24 cellular contexts compared by ENCODE assay signal in the genomic region with DNA sequence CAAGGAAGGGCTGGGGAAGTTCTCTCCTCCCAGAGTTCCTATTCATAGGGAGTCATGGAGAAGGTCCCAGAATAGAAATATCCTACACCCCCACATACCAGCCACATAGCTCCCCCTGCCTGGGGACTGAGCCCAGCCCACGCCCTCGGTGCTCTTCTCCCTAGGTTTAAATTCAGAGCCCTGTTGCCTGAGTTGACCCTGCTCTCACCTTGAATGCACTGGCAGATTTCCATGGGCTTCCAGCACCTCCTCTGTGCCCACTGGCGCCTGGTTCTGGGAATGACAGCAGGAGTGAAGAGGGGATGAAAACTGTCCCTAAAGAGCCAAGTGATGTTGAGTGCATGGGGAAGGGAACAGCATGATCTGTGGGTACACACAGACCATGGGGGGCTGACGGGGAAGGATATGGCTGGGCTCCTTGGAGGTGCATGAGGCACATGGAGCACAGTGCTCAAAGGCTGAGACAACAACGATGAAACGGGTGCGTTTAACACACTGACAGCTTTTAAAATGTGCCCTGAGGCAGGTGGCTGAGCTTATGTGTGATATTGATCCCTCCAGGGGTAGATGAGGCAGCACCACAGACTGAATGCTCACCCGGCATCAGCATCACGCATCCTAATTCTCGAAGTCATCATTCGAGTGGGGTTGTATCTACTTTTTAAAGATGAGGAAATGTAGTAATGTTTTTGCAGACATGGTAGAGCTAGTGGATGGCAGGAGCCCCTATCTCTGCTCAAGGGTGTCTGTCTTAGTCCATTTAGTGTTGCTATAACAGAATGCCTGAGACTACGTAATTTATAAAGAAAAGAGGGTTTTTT. TPM values are rescaled to one million over a fixed set of nuclear protein-coding genes. Genes with fewer than 3 reads are reported as not detected.
DNase-seq lines count a peak whose midpoint lies in the region; ATAC-seq, FAIRE-seq and TF ChIP-seq lines count a peak whose summit lies in the region.
"Had no signal": no experiment of that assay in that cellular context is flagged by ENCODE, and none has a peak within 500 bp of the region (broad histone marks: within the 10 kb centered on the region; RNA-seq: fewer than 3 reads in every experiment).

No MANE protein-coding gene starts in this region.

- H2BK120ac ChIP-seq in neuronal stem cell (ENCODE audit: low read depth, low read length) = no peak overlapping the region

- TF ChIP-seq EP300 in A549 (IDR thresholded peaks at IDR 0.05) = no peak

- no peaks in the 10 kb centered on the region for H3K79me1 ChIP-seq in neuronal stem cell (ENCODE audit: low read depth, low read length)

- TF ChIP-seq CTCF in A549 (IDR thresholded peaks at IDR 0.05) (no peak), GM10248 (IDR thresholded peaks at IDR 0.05; ENCODE audit: control extremely low read depth, extremely low read depth, low read depth, missing control alignments) (no peak), endodermal cell (conservative IDR thresholded peaks at IDR 0.05) (no peak)

- no peak overlapping the region for H2BK12ac ChIP-seq in neuronal stem cell (ENCODE audit: low read length)

- ATAC-seq in A549 (peak in 1 of 2 experiments; percentile 1; a peak in 1 of 6 replicates), GM19455 (IDR thresholded peaks at IDR 0.05; ENCODE audit: unreplicated experiment) (no peak), GM21737 (IDR thresholded peaks at IDR 0.05; ENCODE audit: unreplicated experiment) (no peak), HG03469 (IDR thresholded peaks at IDR 0.05; ENCODE audit: unreplicated experiment) (no peak)
- ATAC-seq: activated CD4-positive, alpha-beta T cell treated with anti-CD3 and anti-CD28 coated beads for 36 hours; effector memory CD8-positive, alpha-beta T cell; left lung had no signal

- no peaks in the 10 kb centered on the region for H3K36me3 Mint-ChIP-seq in endodermal cell (ENCODE audit: low read depth)

- H2BK15ac ChIP-seq in neuronal stem cell (ENCODE audit: low read length) = no peak overlapping the region

- peaks cover 18% of the 10 kb centered on the region; the same call in 2 of the 3 replicates for H3K9me3 ChIP-seq in A549
- H3K9me3 ChIP-seq in endodermal cell (ENCODE audit: control insufficient read depth, low read length) = no peaks in the 10 kb centered on the region
- peaks cover 2 to 5% of the 10 kb centered on the region in 2 donors for H3K9me3 ChIP-seq in neuronal stem cell (replicated peaks in 1 of 2; ENCODE audit: control insufficient read depth in 2 of 2, insufficient read depth in 1 of 2, low read depth in 1 of 2, low read length in 2 of 2)
- H3K9me3 ChIP-seq: HAP-1, left lung had no signal

- H3K23ac ChIP-seq in neuronal stem cell (ENCODE audit: low read depth, low read length, poor library complexity) = no peak overlapping the region

- H3K36me3 ChIP-seq in endodermal cell (ENCODE audit: control insufficient read depth, insufficient read depth, low read length) (no peaks in the 10 kb centered on the region), neuronal stem cell (replicated peaks in 1 of 2; ENCODE audit: control insufficient read depth in 2 of 2, insufficient read depth in 2 of 2, low read length in 2 of 2) (no peaks in the 10 kb centered on the region)
- H3K36me3 ChIP-seq: HAP-1, left lung had no signal

- H3K27me3 Mint-ChIP-seq in endodermal cell (ENCODE audit: insufficient read depth) = peaks cover 2% of the 10 kb centered on the region
- H3K27me3 Mint-ChIP-seq: activated CD4-positive, alpha-beta T cell treated with anti-CD3 and anti-CD28 coated beads for 36 hours; activated naive CD8-positive, alpha-beta T cell treated with anti-CD3 and anti-CD28 coated beads for 36 hours had no signal

- H3K4me3 ChIP-seq in A549 = no peak overlapping the region
- no peak overlapping the region for H3K4me3 ChIP-seq in endodermal cell (ENCODE audit: low read length)
- peak overlapping the region in 1 of 2 donors; percentile 3 for H3K4me3 ChIP-seq in neuronal stem cell (ENCODE audit: low read length in 2 of 2)
- H3K4me3 ChIP-seq: HAP-1, left lung, skin epidermis had no signal

- no peak for TF ChIP-seq RAD21 in A549 (conservative IDR thresholded peaks at IDR 0.05 in 1 of 2, IDR thresholded peaks at IDR 0.05 in 1 of 2)

- H4K8ac ChIP-seq in neuronal stem cell (ENCODE audit: low read depth, low read length) = no peak overlapping the region

- H3K4me1 ChIP-seq in A549 (peaks cover 61% of the 10 kb centered on the region), endodermal cell (ENCODE audit: control insufficient read depth, insufficient read depth, low read length) (peaks cover 9% of the 10 kb centered on the region), neuronal stem cell (ENCODE audit: control insufficient read depth in 2 of 2, insufficient read depth in 1 of 2, low read depth in 1 of 2, low read length in 2 of 2) (peaks cover 8% of the 10 kb centered on the region in 2 donors)
- H3K4me1 ChIP-seq: HAP-1 had no signal

- no peak overlapping the region for H2BK5ac ChIP-seq in neuronal stem cell (ENCODE audit: low read length)

- H3K4me2 ChIP-seq in A549 = peak overlapping the region; percentile 44
- no peak overlapping the region for H3K4me2 ChIP-seq in neuronal stem cell (ENCODE audit: insufficient read depth, low read length, poor library complexity, severe bottlenecking)

- 92% methylated on average over 12 of the region's 12 CpGs for WGBS in A549 (ENCODE audit: missing lambda C conversion rate)
- 92 to 94% methylated on average over 12 of the region's 12 CpGs for WGBS in endodermal cell (ENCODE audit: insufficient coverage in 1 of 2, insufficient read length in 1 of 2), 2 experiments
- no CpG with 5 or more reads among the region's 12 CpGs for WGBS in neuronal stem cell (ENCODE audit: extremely low coverage in 2 of 2, insufficient read length in 2 of 2, insufficient replicate concordance in 1 of 2), 2 donors

- peaks cover 16% of the 10 kb centered on the region for H3K4me1 Mint-ChIP-seq in endodermal cell
- H3K4me1 Mint-ChIP-seq: naive B cell had no signal

- no peak overlapping the region for H3K4ac ChIP-seq in neuronal stem cell (ENCODE audit: low read length)

- no peak overlapping the region for H3K27ac Mint-ChIP-seq in endodermal cell
- H3K27ac Mint-ChIP-seq: activated CD4-positive, alpha-beta T cell treated with anti-CD3 and anti-CD28 coated beads for 36 hours; activated naive CD8-positive, alpha-beta T cell treated with anti-CD3 and anti-CD28 coated beads for 36 hours; effector memory CD8-positive, alpha-beta T cell had no signal

- POLR2A ChIA-PET in A549 (lab: Yijun Ruan, JAX) = no interaction called here
- POLR2A ChIA-PET in GM10248 (lab: Yijun Ruan, JAX) = no interaction called here

- DNase-seq in A549 (ENCODE audit: low read depth in 1 of 2, low spot score in 1 of 2) (peak in 1 of 2 experiments; percentile 41), GM10248 (ENCODE audit: extremely low spot score) (peak; percentile 3), endodermal cell (peak; percentile 15), neuronal stem cell (ENCODE audit: low spot score) (no peak)
- DNase-seq: activated CD4-positive, alpha-beta T cell treated with anti-CD3 and anti-CD28 coated beads for 36 hours; activated effector memory CD4-positive, alpha-beta T cell treated with anti-CD3 and anti-CD28 coated beads, Interleukin-2, amount 50 U/mL, for 16 hours; activated naive CD8-positive, alpha-beta T cell treated with anti-CD3 and anti-CD28 coated beads for 36 hours; cortex of kidney; effector memory CD8-positive, alpha-beta T cell; left lung; naive B cell; NCI-H1417 treated with DMSO at 0.1 percent for 48 hours; NCI-H2081; NCI-H226; NCI-H69; stimulated activated naive CD4-positive, alpha-beta T cell treated with Interleukin-2 at 50 U/mL for 16 hours; T-helper 9 cell had no signal

- no peak overlapping the region for H2AK5ac ChIP-seq in neuronal stem cell (ENCODE audit: low read depth, low read length)

- no peak overlapping the region for H3K14ac ChIP-seq in neuronal stem cell (ENCODE audit: low read length)

- H3K9ac ChIP-seq in endodermal cell (ENCODE audit: extremely low read depth, low read length, poor library complexity, severe bottlenecking) (no peak overlapping the region), neuronal stem cell (ENCODE audit: low read depth, low read length, poor library complexity) (no peak overlapping the region)

- no peak for FAIRE-seq in A549 (lab: Jason Lieb, UNC)
- FAIRE-seq: GM12891, RCC 7860 had no signal

- TF ChIP-seq POLR2A in A549 (IDR thresholded peaks at IDR 0.05; ENCODE audit: low read length) = no peak

- CTCF ChIA-PET in A549 (lab: Yijun Ruan, JAX) (interaction anchor here (0.7 to 7.1 kb wide), 2 partner anchors 13 to 52 kb away, joined by 3 to 57 read pairs; partner anchors contain the start of gene IGFBP3), GM10248 (lab: Yijun Ruan, JAX) (no interaction called here)

- H3K27me3 ChIP-seq in endodermal cell (ENCODE audit: control insufficient read depth, insufficient read depth, low read length, poor library complexity, severe bottlenecking) (no peaks in the 10 kb centered on the region), neuronal stem cell (ENCODE audit: control insufficient read depth in 3 of 3, insufficient read depth in 3 of 3, low read depth in 1 of 3, low read length in 3 of 3) (no peaks in the 10 kb centered on the region)
- H3K27me3 ChIP-seq: left lung had no signal

- H3K9me3 Mint-ChIP-seq in endodermal cell = no peaks in the 10 kb centered on the region
- H3K9me3 Mint-ChIP-seq: activated naive CD8-positive, alpha-beta T cell treated with anti-CD3 and anti-CD28 coated beads for 36 hours had no signal

- no peak overlapping the region for H3K4me3 Mint-ChIP-seq in endodermal cell
- H3K4me3 Mint-ChIP-seq: activated CD4-positive, alpha-beta T cell treated with anti-CD3 and anti-CD28 coated beads for 36 hours; activated naive CD8-positive, alpha-beta T cell treated with anti-CD3 and anti-CD28 coated beads for 36 hours; effector memory CD8-positive, alpha-beta T cell had no signal

- H3K27ac ChIP-seq in A549 (peak overlapping the region; percentile 97 to 98), endodermal cell (ENCODE audit: low read depth, low read length) (no peak overlapping the region), neuronal stem cell (replicated peaks; ENCODE audit: low read length) (no peak overlapping the region)
- H3K27ac ChIP-seq: left lung had no signal

- no peak overlapping the region for H4K91ac ChIP-seq in neuronal stem cell (ENCODE audit: low read depth, low read length, poor library complexity)

- H2AFZ ChIP-seq in neuronal stem cell (ENCODE audit: low read length) = no peak overlapping the region

- H3K18ac ChIP-seq in neuronal stem cell (ENCODE audit: low read length) = peak overlapping the region; percentile 11

TF ChIP-seq in A549, 52 proteins besides CTCF, POLR2A, EP300 and RAD21 (continues in another document):
- TF ChIP-seq ZC3H11A (IDR thresholded peaks at IDR 0.05) = no peak

RNA-seq across cellular contexts. Expression of gene IGFBP3, which starts 53.7 kb away (rescaled TPM):
- polyA plus RNA-seq in A549 (2011; rRNA removed) (291 and 316 TPM in 2 replicates), A549 (2017; fragmentation: RNase III; extraction: RNeasy Plus Mini Kit Qiagen cat#74134 plus additional on column Dnase treatment) (153 to 187 TPM (median 159 TPM) in 3 replicates)
- polyA plus RNA-seq in A549 (2012; cell fraction: cytosol; rRNA removed) = 154 and 218 TPM in 2 replicates
- 290 and 454 TPM in 2 replicates for polyA plus RNA-seq in A549 (2012; cell fraction: nucleus; rRNA removed)
- 147 and 182 TPM in 2 replicates for polyA minus RNA-seq in A549 (2011; rRNA and poly(A)+ RNA removed)
- total RNA-seq in endodermal cell = 10 to 100 TPM in 1 of 2 donors, 1 to 10 TPM in 1; 7.4 to 20.3 TPM
- polyA plus RNA-seq in endodermal cell (2013, experiment 1 of 2) = 19.3 TPM
- 13.4 TPM for polyA plus RNA-seq in endodermal cell (2013, experiment 2 of 2)
- polyA plus RNA-seq in neuronal stem cell (2013, experiment 1 of 2) = 149 TPM
- polyA plus RNA-seq in neuronal stem cell (2013, experiment 2 of 2) = 151 TPM

Comparison
In these comparisons a context has a peak if more than half of its experiments do, and no peak if none do; other contexts are left out.
1. H3K27ac ChIP-seq: peak in A549 (2 of 2); none in endodermal cell (single experiment) and neuronal stem cell (single experiment).